ENCODE assay signal across 20 cellular contexts in the genomic region with DNA sequence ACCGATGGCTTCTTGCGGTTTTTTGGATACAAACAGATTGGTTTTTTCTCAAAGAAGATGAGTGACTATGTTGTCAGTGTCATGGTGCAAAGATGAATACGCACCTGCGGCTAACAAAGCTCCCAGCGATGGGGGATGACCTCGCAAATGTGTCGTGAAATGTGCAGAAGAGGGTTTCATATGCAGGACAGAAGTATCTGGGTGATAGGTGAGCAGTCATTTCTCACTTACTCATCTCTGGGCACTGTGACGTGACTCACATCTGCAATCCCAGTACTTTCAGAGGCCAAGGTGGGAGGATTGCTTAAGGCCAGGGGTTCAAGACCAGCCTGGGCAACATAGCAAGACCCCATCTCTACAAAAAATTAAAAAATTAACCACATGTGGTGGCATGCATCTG.
DNase-seq lines count a peak whose midpoint lies in the region; ATAC-seq and TF ChIP-seq lines count a peak whose summit lies in the region.
"Had no signal": no experiment of that assay in that cellular context is flagged by ENCODE, and none has a peak within 500 bp of the region (broad histone marks: within the 10 kb centered on the region; RNA-seq: fewer than 3 reads in every experiment).

No MANE protein-coding gene starts in this region.

- H3K36me3 Mint-ChIP-seq in endodermal cell (ENCODE audit: low read depth): peaks cover 7% of the 10 kb centered on the region
- H3K36me3 Mint-ChIP-seq in effector memory CD8-positive, alpha-beta T cell (ENCODE audit: insufficient read depth): no peaks in the 10 kb centered on the region
- H3K36me3 Mint-ChIP-seq: CD8-positive, alpha-beta memory T cell had no signal

- H3K27me3 Mint-ChIP-seq in endodermal cell (ENCODE audit: insufficient read depth): peaks cover 5% of the 10 kb centered on the region
- H3K27me3 Mint-ChIP-seq in effector memory CD8-positive, alpha-beta T cell: peaks cover 31 to 48% of the 10 kb centered on the region in 2 donors

- no peaks in the 10 kb centered on the region for H3K79me2 ChIP-seq in SK-N-SH (ENCODE audit: insufficient read depth)

- H3K4me3 Mint-ChIP-seq in endodermal cell: no peak overlapping the region
- H3K4me3 Mint-ChIP-seq in effector memory CD8-positive, alpha-beta T cell: no peak overlapping the region
- H3K4me3 Mint-ChIP-seq: CD8-positive, alpha-beta memory T cell; GM23338 had no signal

- no peak for ATAC-seq in SK-N-SH treated with all-trans-retinoic acid at 6 μM for 48 hours
- ATAC-seq in effector memory CD8-positive, alpha-beta T cell (replicated peaks): no peak
- ATAC-seq: GM23338 had no signal

- H3K4me2 ChIP-seq in SK-N-SH: no peak overlapping the region
- H3K4me2 ChIP-seq: GM23338, PC-9 had no signal

- H3K9me3 Mint-ChIP-seq in endodermal cell: peaks cover 14% of the 10 kb centered on the region
- H3K9me3 Mint-ChIP-seq in effector memory CD8-positive, alpha-beta T cell: no peaks in the 10 kb centered on the region
- H3K9me3 Mint-ChIP-seq: CD8-positive, alpha-beta memory T cell had no signal

- H3F3A ChIP-seq in SK-N-SH (replicated peaks; ENCODE audit: insufficient read depth): no peaks in the 10 kb centered on the region

- no peak overlapping the region for H3K27ac Mint-ChIP-seq in endodermal cell
- no peak overlapping the region for H3K27ac Mint-ChIP-seq in effector memory CD8-positive, alpha-beta T cell
- H3K27ac Mint-ChIP-seq: GM23338 had no signal

- DNase-seq in SK-N-SH: peak; percentile 5
- DNase-seq in stimulated activated CD4-positive, alpha-beta T cell treated with anti-CD3 and anti-CD28 coated beads, Interleukin-1b, Interleukin-23, amount 100 ng/mL, for 48 hours: peak; percentile 60
- DNase-seq in stimulated activated CD4-positive, alpha-beta T cell treated with anti-CD3 and anti-CD28 coated beads, Interleukin-4, amount 100 ng/mL, for 4 hours: no peak
- DNase-seq in endodermal cell: peak; percentile 13
- no peak for DNase-seq in effector memory CD8-positive, alpha-beta T cell
- DNase-seq in NCI-H2081 (lab: John Stamatoyannopoulos, UW): no peak
- no peak for DNase-seq in NCI-H2029 treated with DMSO at 0.1 percent for 48 hours (lab: John Stamatoyannopoulos, UW)
- DNase-seq: DND-41, MG63, NCI-H1105, NCI-H1694 treated with DMSO at 0.1 percent for 48 hours, NCI-H2171, NCI-H446 treated with DMSO at 0.1 percent for 48 hours, NCI-H774, PC-9 had no signal

- H3K9ac ChIP-seq in SK-N-SH (no peak overlapping the region), endodermal cell (ENCODE audit: extremely low read depth, low read length, poor library complexity, severe bottlenecking) (no peak overlapping the region)
- H3K9ac ChIP-seq: BLaER1 had no signal

- H3K36me3 ChIP-seq in SK-N-SH (replicated peaks in 1 of 2; ENCODE audit: control insufficient read depth in 1 of 2, insufficient read depth in 2 of 2, low read length in 1 of 2) (no peaks in the 10 kb centered on the region), endodermal cell (ENCODE audit: control insufficient read depth, insufficient read depth, low read length) (no peaks in the 10 kb centered on the region)
- H3K36me3 ChIP-seq: BLaER1, MG63 had no signal

- TF ChIP-seq CTCF in SK-N-SH (IDR thresholded peaks at IDR 0.05) (no peak), endodermal cell (conservative IDR thresholded peaks at IDR 0.05) (no peak)

- peaks cover 0 to 12% of the 10 kb centered on the region in 2 experiments; a peak in 1 of 4 replicates for H3K4me1 ChIP-seq in SK-N-SH (ENCODE audit: control insufficient read depth in 1 of 2, insufficient read depth in 2 of 2, low read depth in 1 of 2, low read length in 1 of 2)
- no peaks in the 10 kb centered on the region for H3K4me1 ChIP-seq in endodermal cell (ENCODE audit: control insufficient read depth, insufficient read depth, low read length)

- no peak overlapping the region for H3K4me3 ChIP-seq in SK-N-SH (ENCODE audit: low read depth in 2 of 2, low read length in 1 of 2)
- H3K4me3 ChIP-seq in endodermal cell (ENCODE audit: low read length): no peak overlapping the region
- H3K4me3 ChIP-seq: BLaER1, GM23338, MG63, PC-9 had no signal

- 57% methylated on average over 8 of the region's 8 CpGs for WGBS in SK-N-SH (ENCODE audit: low lambda C conversion rate)
- 71 to 74% methylated on average over 7 to 8 of the region's 8 CpGs for WGBS in endodermal cell (ENCODE audit: insufficient coverage in 1 of 2, insufficient read length in 1 of 2), 2 experiments

- POLR2A ChIA-PET in SK-N-SH (lab: Yijun Ruan, JAX): no interaction called here

- H2AFZ ChIP-seq in SK-N-SH (ENCODE audit: low read depth): no peak overlapping the region
- H2AFZ ChIP-seq: GM23338, PC-9 had no signal

- H3K27me3 ChIP-seq in SK-N-SH (ENCODE audit: insufficient read depth): no peaks in the 10 kb centered on the region
- peaks cover 2% of the 10 kb centered on the region for H3K27me3 ChIP-seq in endodermal cell (ENCODE audit: control insufficient read depth, insufficient read depth, low read length, poor library complexity, severe bottlenecking)
- H3K27me3 ChIP-seq: MG63 had no signal

- H3K9me3 ChIP-seq in SK-N-SH (no peaks in the 10 kb centered on the region), endodermal cell (ENCODE audit: control insufficient read depth, low read length) (no peaks in the 10 kb centered on the region)
- H3K9me3 ChIP-seq: MG63 had no signal

- no peak for TF ChIP-seq EP300 in SK-N-SH (IDR thresholded peaks at IDR 0.05; ENCODE audit: borderline replicate concordance in 1 of 2, low read depth in 1 of 2, low read length in 1 of 2)

- no peaks in the 10 kb centered on the region for H3K9me2 ChIP-seq in SK-N-SH

- CTCF ChIA-PET in SK-N-SH (lab: Yijun Ruan, JAX): interaction anchor here (1.2 kb wide), 1 partner anchor 136 kb away, joined by 4 read pairs; no protein-coding TSS in a partner anchor

- H3K4me1 Mint-ChIP-seq in endodermal cell: no peaks in the 10 kb centered on the region
- peaks cover 0 to 1% of the 10 kb centered on the region in 2 donors for H3K4me1 Mint-ChIP-seq in effector memory CD8-positive, alpha-beta T cell (ENCODE audit: low read depth in 2 of 2)
- H3K4me1 Mint-ChIP-seq: CD8-positive, alpha-beta memory T cell; GM23338 had no signal

- TF ChIP-seq RAD21 in SK-N-SH (IDR thresholded peaks at IDR 0.05; ENCODE audit: low read length): no peak

- H3K27ac ChIP-seq in SK-N-SH (ENCODE audit: low read depth in 2 of 2, low read length in 1 of 2) (no peak overlapping the region), endodermal cell (ENCODE audit: low read depth, low read length) (no peak overlapping the region)
- H3K27ac ChIP-seq: 22Rv1, BLaER1, PC-9 had no signal

- H4K20me1 ChIP-seq in SK-N-SH (ENCODE audit: insufficient read depth): no peaks in the 10 kb centered on the region
- H4K20me1 ChIP-seq: BLaER1 had no signal

TF ChIP-seq in SK-N-SH, 30 proteins besides CTCF, POLR2A, EP300 and RAD21 (continues in another document):
- no peak for TF ChIP-seq JUND (IDR thresholded peaks at IDR 0.05)
- TF ChIP-seq TAF1 (IDR thresholded peaks at IDR 0.05; ENCODE audit: borderline replicate concordance, low read depth, low read length): no peak
- TF ChIP-seq SMC3 (IDR thresholded peaks at IDR 0.05; ENCODE audit: low read depth, low read length): no peak
- TF ChIP-seq FOSL2 (IDR thresholded peaks at IDR 0.05; ENCODE audit: borderline replicate concordance, low read depth): no peak
- TF ChIP-seq GATA2 (CRISPR knock-in tag; IDR thresholded peaks at IDR 0.05): no peak
- TF ChIP-seq, protein P1, sequence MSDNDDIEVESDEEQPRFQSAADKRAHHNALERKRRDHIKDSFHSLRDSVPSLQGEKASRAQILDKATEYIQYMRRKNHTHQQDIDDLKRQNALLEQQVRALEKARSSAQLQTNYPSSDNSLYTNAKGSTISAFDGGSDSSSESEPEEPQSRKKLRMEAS (IDR thresholded peaks at IDR 0.05; ENCODE audit: low read depth): no peak
- TF ChIP-seq POLR2AphosphoS5 (IDR thresholded peaks at IDR 0.05; ENCODE audit: low read depth, low read length): no peak

TF ChIP-seq in SK-N-SH treated with all-trans-retinoic acid at 6 μM for 48 hours, 23 proteins besides CTCF, POLR2A, EP300 and RAD21:
- TF ChIP-seq SNAI2 (CRISPR knock-in tag; IDR thresholded peaks at IDR 0.05) (no peak), TOX (CRISPR knock-in tag; IDR thresholded peaks at IDR 0.05; ENCODE audit: borderline replicate concordance) (no peak), ESRRG (CRISPR knock-in tag; IDR thresholded peaks at IDR 0.05) (no peak), TSHZ2 (CRISPR knock-in tag; IDR thresholded peaks at IDR 0.05) (no peak)

Comparison
In these comparisons a context has a peak if more than half of its experiments do, and no peak if none do; other contexts are left out.
1. DNase-seq: peak in SK-N-SH (single experiment), stimulated activated CD4-positive, alpha-beta T cell treated with anti-CD3 and anti-CD28 coated beads, Interleukin-1b, Interleukin-23, amount 100 ng/mL, for 48 hours (single experiment) and endodermal cell (single experiment); none in stimulated activated CD4-positive, alpha-beta T cell treated with anti-CD3 and anti-CD28 coated beads, Interleukin-4, amount 100 ng/mL, for 4 hours (0 of 2), effector memory CD8-positive, alpha-beta T cell (0 of 3), NCI-H2081 (0 of 2) and NCI-H2029 treated with DMSO at 0.1 percent for 48 hours (single experiment).